18 cellular contexts compared by ENCODE assay signal in genomic region chr10:73853196-73853595, GRCh38. TPM values are rescaled to one million over a fixed set of nuclear protein-coding genes. Genes with fewer than 3 reads are reported as not detected.
DNase-seq lines count a peak whose midpoint lies in the region; ATAC-seq lines count a peak whose summit lies in the region.
"Had no signal": no experiment of that assay in that cellular context is flagged by ENCODE, and none has a peak within 500 bp of the region (broad histone marks: within the 10 kb centered on the region; RNA-seq: fewer than 3 reads in every experiment).

No MANE protein-coding gene starts in this region.

- peaks cover 27% of the 10 kb centered on the region for H3K36me3 Mint-ChIP-seq in central memory CD8-positive, alpha-beta T cell (ENCODE audit: insufficient read depth)
- peaks cover 45% of the 10 kb centered on the region for H3K36me3 Mint-ChIP-seq in stimulated activated memory B cell treated with anti-CD40 and anti-IgM and Interleukin-4, amounts not matched to agents 10 μg/mL and 1 μg/mL and 100 μg/mL, for 72 hours

- no peak for ATAC-seq in central memory CD8-positive, alpha-beta T cell (replicated peaks; ENCODE audit: extremely low read depth, poor library complexity, severe bottlenecking)
- no peak for ATAC-seq in stimulated activated memory B cell treated with anti-CD40 and anti-IgM and Interleukin-4, amounts not matched to agents 10 μg/mL and 1 μg/mL and 100 μg/mL, for 72 hours
- no peak for ATAC-seq in HG03457 (IDR thresholded peaks at IDR 0.05; ENCODE audit: unreplicated experiment)

- H3K4me3 Mint-ChIP-seq in central memory CD8-positive, alpha-beta T cell = no peak overlapping the region
- H3K4me3 Mint-ChIP-seq in stimulated activated memory B cell treated with anti-CD40 and anti-IgM and Interleukin-4, amounts not matched to agents 10 μg/mL and 1 μg/mL and 100 μg/mL, for 72 hours = no peak overlapping the region

- H3K36me3 ChIP-seq in muscle layer of colon (ENCODE audit: insufficient read depth, low read length) = peaks cover 50% of the 10 kb centered on the region

- no peaks in the 10 kb centered on the region for H3K9me3 ChIP-seq in muscle layer of colon (ENCODE audit: low read length)

- intact Hi-C loops in head of caudate nucleus (cut with DNase I) = no loop called here

- H3K27me3 ChIP-seq in muscle layer of colon (ENCODE audit: control insufficient read depth in 1 of 2, insufficient read depth in 2 of 2, low read length in 2 of 2) = no peaks in the 10 kb centered on the region

- peak overlapping the region; percentile 66 for H3K27ac ChIP-seq in muscle layer of colon (ENCODE audit: low read depth, low read length)

- H3K27ac Mint-ChIP-seq in central memory CD8-positive, alpha-beta T cell (ENCODE audit: low read depth) = peak overlapping the region; percentile 17
- H3K27ac Mint-ChIP-seq in stimulated activated memory B cell treated with anti-CD40 and anti-IgM and Interleukin-4, amounts not matched to agents 10 μg/mL and 1 μg/mL and 100 μg/mL, for 72 hours = peak overlapping the region; percentile 20

- H3K4me1 Mint-ChIP-seq in central memory CD8-positive, alpha-beta T cell = peaks cover 69% of the 10 kb centered on the region
- H3K4me1 Mint-ChIP-seq in stimulated activated memory B cell treated with anti-CD40 and anti-IgM and Interleukin-4, amounts not matched to agents 10 μg/mL and 1 μg/mL and 100 μg/mL, for 72 hours = peaks cover 32% of the 10 kb centered on the region

- peaks cover 97% of the 10 kb centered on the region for H3K4me1 ChIP-seq in muscle layer of colon (ENCODE audit: insufficient read depth, low read length)

- no peak overlapping the region for H3K9ac ChIP-seq in muscle layer of colon (ENCODE audit: low read length)

- H3K27me3 Mint-ChIP-seq in central memory CD8-positive, alpha-beta T cell = no peaks in the 10 kb centered on the region
- H3K27me3 Mint-ChIP-seq in stimulated activated memory B cell treated with anti-CD40 and anti-IgM and Interleukin-4, amounts not matched to agents 10 μg/mL and 1 μg/mL and 100 μg/mL, for 72 hours = no peaks in the 10 kb centered on the region

- no peaks in the 10 kb centered on the region for H3K9me3 Mint-ChIP-seq in central memory CD8-positive, alpha-beta T cell
- H3K9me3 Mint-ChIP-seq in stimulated activated memory B cell treated with anti-CD40 and anti-IgM and Interleukin-4, amounts not matched to agents 10 μg/mL and 1 μg/mL and 100 μg/mL, for 72 hours = no peaks in the 10 kb centered on the region
- H3K9me3 Mint-ChIP-seq: IgD-negative memory B cell had no signal

- DNase-seq in central memory CD8-positive, alpha-beta T cell (ENCODE audit: low spot score in 2 of 2) = no peak
- no peak for DNase-seq in HT-29 (ENCODE audit: low spot score)
- DNase-seq in NCI-H1694 treated with DMSO at 0.1 percent for 48 hours (lab: John Stamatoyannopoulos, UW) = no peak
- no peak for DNase-seq in head of caudate nucleus
- DNase-seq: EL; Kasumi-1; MM.1S; NCI-H1105; NCI-H2029; NCI-H2171; NCI-H446; NCI-H69; NK-92 treated with Interleukin-12 subunit alpha and Interleukin-12 subunit beta, amount 100 ng/mL, for 24 hours; OCI-M1 had no signal

- no peak overlapping the region for H3K4me3 ChIP-seq in muscle layer of colon (ENCODE audit: low read depth in 1 of 2, low read length in 2 of 2)

RNA-seq across cellular contexts. Expression of gene CAMK2G, which starts 21.2 kb away (rescaled TPM):
- 44.2 and 48.3 TPM in 2 replicates for total RNA-seq in HT-29 (2014; rRNA removed; shearing (Covaris generic))

RNA-seq across cellular contexts. Expression of gene NDST2, which starts 41.8 kb away (rescaled TPM):
- 18.6 and 19.8 TPM in 2 replicates for total RNA-seq in HT-29 (2014; rRNA removed; shearing (Covaris generic))

RNA-seq across cellular contexts. Expression of gene PLAU, which starts 57.7 kb away (rescaled TPM):
- total RNA-seq in HT-29 (2014; rRNA removed; shearing (Covaris generic)) = 0.15 and 0.21 TPM in 2 replicates
